ENCODE assay signal across 2 cellular contexts in genomic region chr17:45972531-45972930, GRCh38.
A peak's percentile ranks its signal among the peaks of the same experiment; 100 is the strongest.
TF ChIP-seq lines count a peak whose summit lies in the region.

No MANE protein-coding gene starts in this region.

TF ChIP-seq in HepG2, 621 proteins besides CTCF, POLR2A, EP300 and RAD21:
- TF ChIP-seq ZNF296 (CRISPR knock-in tag; conservative IDR thresholded peaks at IDR 0.05) (no peak), ZMYM3 (CRISPR knock-in tag; IDR thresholded peaks at IDR 0.05) (peak; percentile 45; the same call in 1 of the 2 replicates)

TF ChIP-seq in H1, 55 proteins besides CTCF, POLR2A, EP300 and RAD21:
- TF ChIP-seq CHD2 (IDR thresholded peaks at IDR 0.05; ENCODE audit: low read length) (no peak), KDM1A (IDR thresholded peaks at IDR 0.05; ENCODE audit: borderline replicate concordance, low read length) (peak; percentile 79; the same call in 1 of the 2 replicates)
